In genomic region chr4:7021355-7021754, GRCh38 we compare ENCODE assay signal across 1 cellular context.
TF ChIP-seq lines count a peak whose summit lies in the region.

No MANE protein-coding gene starts in this region.

TF ChIP-seq in IMR-90, 13 proteins besides CTCF, POLR2A, EP300 and RAD21:
- TF ChIP-seq RFX5 (IDR thresholded peaks at IDR 0.05; ENCODE audit: low read depth, low read length), result no peak
- TF ChIP-seq CEBPB (IDR thresholded peaks at IDR 0.05; ENCODE audit: low read depth, low read length), result peak; percentile 48
- no peak for TF ChIP-seq FOS (IDR thresholded peaks at IDR 0.05; ENCODE audit: low read depth, low read length)
- TF ChIP-seq MXI1 (IDR thresholded peaks at IDR 0.05; ENCODE audit: borderline replicate concordance, low read depth, low read length), result no peak
- no peak for TF ChIP-seq MAFK (IDR thresholded peaks at IDR 0.05; ENCODE audit: low read depth, low read length)
- no peak for TF ChIP-seq RCOR1 (IDR thresholded peaks at IDR 0.05; ENCODE audit: insufficient replicate concordance, low read length)
